In genomic region chr3:117202415-117202814, GRCh38 we compare ENCODE assay signal across 15 cellular contexts.
A peak's percentile ranks its signal among the peaks of the same experiment; 100 is the strongest.
DNase-seq lines count a peak whose midpoint lies in the region; TF ChIP-seq lines count a peak whose summit lies in the region.
"Had no signal": no experiment of that assay in that cellular context is flagged by ENCODE, and none has a peak within 500 bp of the region (broad histone marks: within the 10 kb centered on the region; RNA-seq: fewer than 3 reads in every experiment).

No MANE protein-coding gene starts in this region.

- no peak overlapping the region for H2AFZ ChIP-seq in GM23248

- H3K27me3 ChIP-seq in GM23248 (replicated peaks; ENCODE audit: insufficient read depth): no peaks in the 10 kb centered on the region
- H3K27me3 ChIP-seq: BLaER1 treated with 17β-estradiol and CSF1 and Interleukin-3, amounts not matched to agents 10 nM and 100 nM had no signal

- H3K79me2 ChIP-seq in GM23248 (ENCODE audit: insufficient read depth): no peaks in the 10 kb centered on the region

- H3K9ac ChIP-seq in GM23248 (no peak overlapping the region), SK-N-MC (ENCODE audit: insufficient read length) (no peak overlapping the region)
- H3K9ac ChIP-seq: BLaER1 treated with 17β-estradiol and CSF1 and Interleukin-3, amounts not matched to agents 10 nM and 100 nM had no signal

- WGBS in GM23248 (ENCODE audit: low coverage in 1 of 2, low lambda C conversion rate in 2 of 2, missing lambda C conversion rate in 2 of 2), 2 experiments: 49 to 56% methylated on average over 3 of the region's 3 CpGs

- no peaks in the 10 kb centered on the region for H3F3A ChIP-seq in GM23248 (ENCODE audit: insufficient read depth)

- in situ Hi-C loops in GM23248 (cut with MboI): no loop called here

- no peaks in the 10 kb centered on the region for H3K4me1 ChIP-seq in GM23248 (ENCODE audit: insufficient read depth)
- H3K4me1 ChIP-seq: BLaER1 treated with 17β-estradiol and CSF1 and Interleukin-3, amounts not matched to agents 10 nM and 100 nM had no signal

- H3K4me3 ChIP-seq in GM23248: no peak overlapping the region
- H3K4me3 ChIP-seq in SK-N-MC: peak overlapping the region; percentile 51
- H3K4me3 ChIP-seq in fibroblast of mammary gland (ENCODE audit: control insufficient read depth, low read depth, low read length): no peak overlapping the region
- H3K4me3 ChIP-seq: BLaER1 treated with 17β-estradiol and CSF1 and Interleukin-3, amounts not matched to agents 10 nM and 100 nM had no signal

- H3K9me2 ChIP-seq in GM23248 (ENCODE audit: insufficient read depth): no peaks in the 10 kb centered on the region

- H3K9me3 ChIP-seq in GM23248 (ENCODE audit: low read depth) (no peaks in the 10 kb centered on the region), SK-N-MC (ENCODE audit: low read depth, low read length) (no peaks in the 10 kb centered on the region)
- H3K9me3 ChIP-seq: BLaER1 treated with 17β-estradiol and CSF1 and Interleukin-3, amounts not matched to agents 10 nM and 100 nM had no signal

- DNase-seq in GM23248: peak; percentile 4
- no peak for DNase-seq in SK-N-MC (ENCODE audit: low read depth, low spot score)
- peak; percentile 6 for DNase-seq in fibroblast of mammary gland (ENCODE audit: low read depth)
- peak; percentile 36 for DNase-seq in retina
- DNase-seq in NCI-H2107 treated with DMSO at 0.1 percent for 48 hours (lab: John Stamatoyannopoulos, UW; ENCODE audit: unreplicated experiment): no peak
- no peak for DNase-seq in dermis blood vessel endothelial cell
- no peak for DNase-seq in RKO (ENCODE audit: low spot score)
- DNase-seq: CD8-positive, alpha-beta memory T cell; COR-L47; DMS 273 treated with DMSO at 0.1 percent for 48 hours; DMS53; DND-41; EL; HFFc6 had no signal

- H4K20me1 ChIP-seq in GM23248 (ENCODE audit: insufficient read depth): no peaks in the 10 kb centered on the region
- H4K20me1 ChIP-seq: BLaER1 treated with 17β-estradiol and CSF1 and Interleukin-3, amounts not matched to agents 10 nM and 100 nM had no signal

- no peak overlapping the region for H3K27ac ChIP-seq in GM23248
- H3K27ac ChIP-seq in SK-N-MC: peak overlapping the region; percentile 84
- H3K27ac ChIP-seq: BLaER1 treated with 17β-estradiol and CSF1 and Interleukin-3, amounts not matched to agents 10 nM and 100 nM had no signal

- H3K36me3 ChIP-seq in GM23248 (ENCODE audit: low read depth) (no peaks in the 10 kb centered on the region), SK-N-MC (ENCODE audit: insufficient read depth, low read length) (no peaks in the 10 kb centered on the region)
- H3K36me3 ChIP-seq: BLaER1 treated with 17β-estradiol and CSF1 and Interleukin-3, amounts not matched to agents 10 nM and 100 nM had no signal

- no peak for TF ChIP-seq CTCF in fibroblast of mammary gland (conservative IDR thresholded peaks at IDR 0.05; ENCODE audit: control insufficient read depth, insufficient read depth, low read depth, low read length)

- no peak overlapping the region for H3K4me2 ChIP-seq in GM23248 (ENCODE audit: unreplicated experiment)
- H3K4me2 ChIP-seq: BLaER1 treated with 17β-estradiol and CSF1 and Interleukin-3, amounts not matched to agents 10 nM and 100 nM had no signal

Comparison
In these comparisons a context has a peak if more than half of its experiments do, and no peak if none do; other contexts are left out.
1. DNase-seq: peak in GM23248 (single experiment), fibroblast of mammary gland (single experiment) and retina (single experiment); none in SK-N-MC (single experiment), NCI-H2107 treated with DMSO at 0.1 percent for 48 hours (single experiment), dermis blood vessel endothelial cell (single experiment) and RKO (single experiment).